15 cellular contexts compared by ENCODE assay signal in genomic region chr18:50114448-50114847, GRCh38.
A peak's percentile ranks its signal among the peaks of the same experiment; 100 is the strongest.
DNase-seq lines count a peak whose midpoint lies in the region; ATAC-seq and TF ChIP-seq lines count a peak whose summit lies in the region.
"Had no signal": no experiment of that assay in that cellular context is flagged by ENCODE, and none has a peak within 500 bp of the region (broad histone marks: within the 10 kb centered on the region; RNA-seq: fewer than 3 reads in every experiment).

No MANE protein-coding gene starts in this region.

- TF ChIP-seq CTCF in thyroid gland (IDR thresholded peaks at IDR 0.05), result no peak

- intact Hi-C loops in left ventricle myocardium superior (cut with micrococcal nuclease) (no loop called here), right cardiac atrium (cut with DNase I) (no loop called here), left colon (cut with DNase I, micrococcal nuclease) (no loop called here), thyroid gland (cut with DNase I) (no loop called here)

- 54% methylated on average over 6 of the region's 6 CpGs for WGBS in right cardiac atrium
- 32 to 35% methylated on average over 6 of the region's 6 CpGs for WGBS in thyroid gland, 2 donors

- H3K4me1 ChIP-seq in right cardiac atrium (ENCODE audit: control insufficient read depth, insufficient read depth, low read length) (no peaks in the 10 kb centered on the region), thyroid gland (peaks cover 10 to 26% of the 10 kb centered on the region in 2 donors)
- H3K4me1 ChIP-seq: BE2C had no signal

- TF ChIP-seq POLR2A in thyroid gland (IDR thresholded peaks at IDR 0.05), result no peak

- H3K36me3 ChIP-seq in thyroid gland, result no peaks in the 10 kb centered on the region
- H3K36me3 ChIP-seq: BE2C had no signal

- no peaks in the 10 kb centered on the region for H3K4me1 Mint-ChIP-seq in activated CD4-positive, alpha-beta T cell treated with anti-CD3 and anti-CD28 coated beads, Interleukin-2, amount 10 ng/mL, durations not matched to agents 7 days and 5 days

- H3K4me3 ChIP-seq in right cardiac atrium (ENCODE audit: low read length), result no peak overlapping the region
- H3K4me3 ChIP-seq in thyroid gland (replicated peaks in 1 of 3), result no peak overlapping the region
- H3K4me3 ChIP-seq: GM23338 had no signal

- CTCF ChIA-PET in activated CD4-positive, alpha-beta T cell treated with anti-CD3 and anti-CD28 coated beads, Interleukin-2, amount 10 ng/mL, durations not matched to agents 7 days and 5 days (lab: Charles Lee), result no interaction called here

- H3K27ac ChIP-seq in right cardiac atrium (ENCODE audit: low read length) (no peak overlapping the region), thyroid gland (peak overlapping the region in 1 of 3 donors; percentile 7)
- H3K27ac ChIP-seq: C4-2B had no signal

- DNase-seq in left ventricle myocardium superior (no peak), right cardiac atrium (no peak), left colon (no peak), thyroid gland (peak; percentile 30 to 44), C1 segment of cervical spinal cord (lab: John Stamatoyannopoulos, UW) (no peak)
- DNase-seq in activated CD4-positive, alpha-beta T cell treated with anti-CD3 and anti-CD28 coated beads, Interleukin-2, amount 10 ng/mL, durations not matched to agents 7 days and 5 days, result no peak
- DNase-seq: ACHN; BE2C; CD4-positive, alpha-beta T cell; GF-D8; HCEC 1CT; IMR-90 had no signal

- no peak overlapping the region for H3K4me3 Mint-ChIP-seq in activated CD4-positive, alpha-beta T cell treated with anti-CD3 and anti-CD28 coated beads, Interleukin-2, amount 10 ng/mL, durations not matched to agents 7 days and 5 days
- H3K4me3 Mint-ChIP-seq: CD4-positive, alpha-beta T cell; GM23338 had no signal

- H3K27me3 Mint-ChIP-seq in activated CD4-positive, alpha-beta T cell treated with anti-CD3 and anti-CD28 coated beads, Interleukin-2, amount 10 ng/mL, durations not matched to agents 7 days and 5 days, result peaks cover 24% of the 10 kb centered on the region

- H3K36me3 Mint-ChIP-seq in activated CD4-positive, alpha-beta T cell treated with anti-CD3 and anti-CD28 coated beads, Interleukin-2, amount 10 ng/mL, durations not matched to agents 7 days and 5 days (ENCODE audit: low read depth), result no peaks in the 10 kb centered on the region

- ATAC-seq in left ventricle myocardium superior, result peak; percentile 63
- no peak for ATAC-seq in right cardiac atrium
- peak; percentile 41 for ATAC-seq in left colon
- ATAC-seq: GM23338 had no signal

- H3K9me3 Mint-ChIP-seq in activated CD4-positive, alpha-beta T cell treated with anti-CD3 and anti-CD28 coated beads, Interleukin-2, amount 10 ng/mL, durations not matched to agents 7 days and 5 days, result no peaks in the 10 kb centered on the region
- H3K9me3 Mint-ChIP-seq: CD4-positive, alpha-beta T cell; GM23338 had no signal

- no peaks in the 10 kb centered on the region for H3K9me3 ChIP-seq in right cardiac atrium (ENCODE audit: control insufficient read depth, low read length)
- no peaks in the 10 kb centered on the region for H3K9me3 ChIP-seq in thyroid gland
- H3K9me3 ChIP-seq: BE2C, Caco-2 had no signal

- no peak overlapping the region for H3K27ac Mint-ChIP-seq in activated CD4-positive, alpha-beta T cell treated with anti-CD3 and anti-CD28 coated beads, Interleukin-2, amount 10 ng/mL, durations not matched to agents 7 days and 5 days
- H3K27ac Mint-ChIP-seq: CD4-positive, alpha-beta T cell; GM23338 had no signal

- POLR2A ChIA-PET in activated CD4-positive, alpha-beta T cell treated with anti-CD3 and anti-CD28 coated beads, Interleukin-2, amount 10 ng/mL, durations not matched to agents 7 days and 5 days (lab: Charles Lee), result no interaction called here

- no peaks in the 10 kb centered on the region for H3K27me3 ChIP-seq in right cardiac atrium (ENCODE audit: control insufficient read depth, insufficient read depth)
- H3K27me3 ChIP-seq in thyroid gland, result no peaks in the 10 kb centered on the region
- H3K27me3 ChIP-seq: BE2C had no signal

Comparison
In these comparisons a context has a peak if more than half of its experiments do, and no peak if none do; other contexts are left out.
1. ATAC-seq: peak in left ventricle myocardium superior (single experiment) and left colon (single experiment); none in right cardiac atrium (0 of 2).
2. DNase-seq: peak in thyroid gland (2 of 2); none in left ventricle myocardium superior (single experiment), right cardiac atrium (0 of 3), left colon (0 of 2), C1 segment of cervical spinal cord (0 of 14) and activated CD4-positive, alpha-beta T cell treated with anti-CD3 and anti-CD28 coated beads, Interleukin-2, amount 10 ng/mL, durations not matched to agents 7 days and 5 days (single experiment).